In the genomic region with DNA sequence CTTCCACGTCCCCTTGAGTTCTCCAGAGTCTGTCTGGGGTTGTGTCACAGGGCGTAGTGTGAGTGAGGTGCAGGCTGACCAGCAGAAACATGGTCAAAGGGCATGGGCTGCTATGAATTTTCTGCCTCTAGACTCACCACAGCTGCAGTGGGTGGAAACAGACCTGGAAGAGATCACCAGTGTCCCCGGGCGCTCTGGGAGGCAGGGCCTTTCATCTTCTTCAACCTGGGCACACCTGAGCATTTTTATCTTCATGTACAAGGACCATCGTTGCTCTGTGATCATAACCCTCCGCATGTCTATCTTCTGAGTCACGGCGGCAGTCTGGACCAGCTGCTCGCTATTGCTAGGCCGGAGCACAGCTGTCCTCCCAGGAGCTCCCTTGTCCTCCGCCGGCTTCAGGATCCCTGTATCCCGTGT, we compare ENCODE assay signal across 1 cellular context.
TF ChIP-seq lines count a peak whose summit lies in the region.

No MANE protein-coding gene starts in this region.

TF ChIP-seq in HCT116, 20 proteins besides CTCF, POLR2A, EP300 and RAD21 (continued from another document):
- TF ChIP-seq TCF7L2 (IDR thresholded peaks at IDR 0.05; ENCODE audit: borderline replicate concordance, extremely low read depth, insufficient read depth, insufficient read length), result no peak
- no peak for TF ChIP-seq CBX3 (IDR thresholded peaks at IDR 0.05; ENCODE audit: low read depth)
- no peak for TF ChIP-seq ELF1 (IDR thresholded peaks at IDR 0.05; ENCODE audit: borderline replicate concordance, low read depth)
- TF ChIP-seq CEBPB (IDR thresholded peaks at IDR 0.05; ENCODE audit: low read depth), result no peak
- no peak for TF ChIP-seq YY1 (IDR thresholded peaks at IDR 0.05; ENCODE audit: extremely low read depth, insufficient replicate concordance, low read depth, low read length)
- TF ChIP-seq ZBTB33 (IDR thresholded peaks at IDR 0.05; ENCODE audit: extremely low read depth, insufficient replicate concordance, low read length), result no peak
- TF ChIP-seq, protein P1, sequence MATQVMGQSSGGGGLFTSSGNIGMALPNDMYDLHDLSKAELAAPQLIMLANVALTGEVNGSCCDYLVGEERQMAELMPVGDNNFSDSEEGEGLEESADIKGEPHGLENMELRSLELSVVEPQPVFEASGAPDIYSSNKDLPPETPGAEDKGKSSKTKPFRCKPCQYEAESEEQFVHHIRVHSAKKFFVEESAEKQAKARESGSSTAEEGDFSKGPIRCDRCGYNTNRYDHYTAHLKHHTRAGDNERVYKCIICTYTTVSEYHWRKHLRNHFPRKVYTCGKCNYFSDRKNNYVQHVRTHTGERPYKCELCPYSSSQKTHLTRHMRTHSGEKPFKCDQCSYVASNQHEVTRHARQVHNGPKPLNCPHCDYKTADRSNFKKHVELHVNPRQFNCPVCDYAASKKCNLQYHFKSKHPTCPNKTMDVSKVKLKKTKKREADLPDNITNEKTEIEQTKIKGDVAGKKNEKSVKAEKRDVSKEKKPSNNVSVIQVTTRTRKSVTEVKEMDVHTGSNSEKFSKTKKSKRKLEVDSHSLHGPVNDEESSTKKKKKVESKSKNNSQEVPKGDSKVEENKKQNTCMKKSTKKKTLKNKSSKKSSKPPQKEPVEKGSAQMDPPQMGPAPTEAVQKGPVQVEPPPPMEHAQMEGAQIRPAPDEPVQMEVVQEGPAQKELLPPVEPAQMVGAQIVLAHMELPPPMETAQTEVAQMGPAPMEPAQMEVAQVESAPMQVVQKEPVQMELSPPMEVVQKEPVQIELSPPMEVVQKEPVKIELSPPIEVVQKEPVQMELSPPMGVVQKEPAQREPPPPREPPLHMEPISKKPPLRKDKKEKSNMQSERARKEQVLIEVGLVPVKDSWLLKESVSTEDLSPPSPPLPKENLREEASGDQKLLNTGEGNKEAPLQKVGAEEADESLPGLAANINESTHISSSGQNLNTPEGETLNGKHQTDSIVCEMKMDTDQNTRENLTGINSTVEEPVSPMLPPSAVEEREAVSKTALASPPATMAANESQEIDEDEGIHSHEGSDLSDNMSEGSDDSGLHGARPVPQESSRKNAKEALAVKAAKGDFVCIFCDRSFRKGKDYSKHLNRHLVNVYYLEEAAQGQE (IDR thresholded peaks at IDR 0.05; ENCODE audit: low read depth), result no peak
- no peak for TF ChIP-seq SP1 (IDR thresholded peaks at IDR 0.05; ENCODE audit: low read depth)
- no peak for TF ChIP-seq SIN3A (IDR thresholded peaks at IDR 0.05; ENCODE audit: low read depth)
- no peak for TF ChIP-seq EZH2 (IDR thresholded peaks at IDR 0.05)
- no peak for TF ChIP-seq FOSL1 (IDR thresholded peaks at IDR 0.05; ENCODE audit: low read depth)
